In the genomic region with DNA sequence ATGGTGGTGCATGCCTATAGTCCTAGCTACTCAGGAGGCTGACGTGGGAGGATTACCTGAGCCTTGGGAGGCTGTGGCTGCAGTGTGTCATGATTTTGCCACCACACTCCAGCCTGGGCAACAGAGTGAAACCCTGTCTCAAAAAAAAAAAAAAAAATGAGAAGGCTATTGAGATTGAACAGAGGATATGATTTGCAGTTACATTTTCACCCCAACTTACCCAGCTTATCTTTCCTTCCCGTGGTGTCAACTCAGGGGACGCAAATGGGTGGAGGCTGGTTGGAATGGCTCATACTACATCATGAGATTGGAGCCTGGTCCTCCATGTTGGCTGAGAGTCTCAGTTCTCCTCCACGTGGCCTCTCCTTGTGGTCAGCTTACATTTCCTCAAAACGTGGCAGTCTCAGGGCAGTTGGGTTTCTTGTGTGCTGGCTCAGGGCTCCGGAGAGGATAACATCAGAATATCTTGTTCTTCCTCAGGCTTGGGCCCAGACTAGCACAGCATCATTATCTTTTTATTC, we compare ENCODE assay signal across 12 cellular contexts. TPM values are rescaled to one million over a fixed set of nuclear protein-coding genes. Genes with fewer than 3 reads are reported as not detected.
DNase-seq lines count a peak whose midpoint lies in the region; ATAC-seq, FAIRE-seq and TF ChIP-seq lines count a peak whose summit lies in the region.
"Had no signal": no experiment of that assay in that cellular context is flagged by ENCODE, and none has a peak within 500 bp of the region (broad histone marks: within the 10 kb centered on the region; RNA-seq: fewer than 3 reads in every experiment).

No MANE protein-coding gene starts in this region.

- no peak for TF ChIP-seq CTCF in fibroblast of the aortic adventitia (IDR thresholded peaks at IDR 0.05; ENCODE audit: insufficient read depth, low read length)
- no peak for TF ChIP-seq CTCF in D721Med (IDR thresholded peaks at IDR 0.05; ENCODE audit: insufficient read depth, missing control alignments)
- no peak for TF ChIP-seq CTCF in Calu3 (IDR thresholded peaks at IDR 0.05; ENCODE audit: unreplicated experiment)

- ATAC-seq in GM18868 (IDR thresholded peaks at IDR 0.05; ENCODE audit: unreplicated experiment): peak; percentile 34
- ATAC-seq in T-helper 17 cell: no peak
- no peak for ATAC-seq in GM19467 (IDR thresholded peaks at IDR 0.05; ENCODE audit: unreplicated experiment)
- ATAC-seq in HG02938 (IDR thresholded peaks at IDR 0.05; ENCODE audit: unreplicated experiment): no peak

- no peak overlapping the region for H3K4me3 ChIP-seq in fibroblast of the aortic adventitia (ENCODE audit: low read depth, low read length)
- H3K4me3 ChIP-seq: adrenal gland had no signal

- H3K36me3 Mint-ChIP-seq in T-helper 17 cell (ENCODE audit: low read depth) (no peaks in the 10 kb centered on the region), Calu3 (ENCODE audit: insufficient read depth, unreplicated experiment) (peaks cover 4% of the 10 kb centered on the region)

- no peaks in the 10 kb centered on the region for H3K9me3 ChIP-seq in T-helper 17 cell (ENCODE audit: control insufficient read depth, low read length, poor library complexity, severe bottlenecking)
- H3K9me3 ChIP-seq: adrenal gland had no signal

- H3K27ac Mint-ChIP-seq in T-helper 17 cell (peak overlapping the region; percentile 51), Calu3 (ENCODE audit: unreplicated experiment) (no peak overlapping the region)

- peaks cover 39% of the 10 kb centered on the region for H3K4me1 Mint-ChIP-seq in T-helper 17 cell
- H3K4me1 Mint-ChIP-seq in Calu3 (ENCODE audit: low read depth, unreplicated experiment): peaks cover 15% of the 10 kb centered on the region
- H3K4me1 Mint-ChIP-seq: neural crest cell had no signal

- CTCF ChIA-PET in Calu3 (lab: Charles Lee): interaction anchor here (0.6 kb wide), 1 partner anchor 15 kb away, joined by 5 read pairs; no protein-coding TSS in a partner anchor

- H3K4me3 Mint-ChIP-seq in T-helper 17 cell (no peak overlapping the region), Calu3 (ENCODE audit: low read depth, unreplicated experiment) (no peak overlapping the region)
- H3K4me3 Mint-ChIP-seq: neural crest cell had no signal

- FAIRE-seq in D721Med (lab: Jason Lieb, UNC): no peak

- intact Hi-C loops in posterior vena cava (cut with DNase I): no loop called here
- intact Hi-C loops in Calu3 (cut with micrococcal nuclease; ENCODE audit: unreplicated experiment): no loop called here

- no peaks in the 10 kb centered on the region for H3K27me3 Mint-ChIP-seq in T-helper 17 cell
- H3K27me3 Mint-ChIP-seq in Calu3 (ENCODE audit: unreplicated experiment): no peaks in the 10 kb centered on the region

- H3K9me3 Mint-ChIP-seq in Calu3 (ENCODE audit: low read depth, unreplicated experiment): no peaks in the 10 kb centered on the region

- no TSS peak for BruUV-seq in Calu3 (replicated peaks; lab: Mats Ljungman, UMichigan)

- DNase-seq in T-helper 17 cell (no peak), fibroblast of the aortic adventitia (ENCODE audit: low read depth) (peak; percentile 61), posterior vena cava (ENCODE audit: low spot score) (peak; percentile 80), D721Med (ENCODE audit: insufficient read length, low spot score) (no peak), Calu3 (no peak)
- DNase-seq: DND-41, NCI-H1694 had no signal

RNA-seq across cellular contexts. Expression of a gene that starts 17.2 kb away (rescaled TPM):
- 10 to 100 TPM; 35.1 to 49.2 TPM for total RNA-seq in T-helper 17 cell
- total RNA-seq in fibroblast of the aortic adventitia (ENCODE audit: low replicate concordance): 97.7 and 113 TPM in 2 replicates
- total RNA-seq in posterior vena cava: 10 to 100 TPM; 45.3 to 52.0 TPM
- total RNA-seq in Calu3 (2022): 74.9 and 83.2 TPM in 2 replicates

RNA-seq across cellular contexts. Expression of a gene that starts 28.0 kb away (rescaled TPM):
- total RNA-seq in T-helper 17 cell: 100 to 1,000 TPM; 156 to 173 TPM
- total RNA-seq in fibroblast of the aortic adventitia (ENCODE audit: low replicate concordance): 25.6 and 82.3 TPM in 2 replicates
- 100 to 1,000 TPM in 1 of 2 donors, 10 to 100 TPM in 1; 99.2 to 112 TPM for total RNA-seq in posterior vena cava
- total RNA-seq in Calu3 (2022): 99.0 and 108 TPM in 2 replicates

Comparison
In these comparisons a context has a peak if more than half of its experiments do, and no peak if none do; other contexts are left out.
1. DNase-seq: peak in fibroblast of the aortic adventitia (single experiment) and posterior vena cava (single experiment); none in T-helper 17 cell (0 of 3), D721Med (single experiment) and Calu3 (single experiment).